ENCODE assay signal across 8 cellular contexts in the genomic region with DNA sequence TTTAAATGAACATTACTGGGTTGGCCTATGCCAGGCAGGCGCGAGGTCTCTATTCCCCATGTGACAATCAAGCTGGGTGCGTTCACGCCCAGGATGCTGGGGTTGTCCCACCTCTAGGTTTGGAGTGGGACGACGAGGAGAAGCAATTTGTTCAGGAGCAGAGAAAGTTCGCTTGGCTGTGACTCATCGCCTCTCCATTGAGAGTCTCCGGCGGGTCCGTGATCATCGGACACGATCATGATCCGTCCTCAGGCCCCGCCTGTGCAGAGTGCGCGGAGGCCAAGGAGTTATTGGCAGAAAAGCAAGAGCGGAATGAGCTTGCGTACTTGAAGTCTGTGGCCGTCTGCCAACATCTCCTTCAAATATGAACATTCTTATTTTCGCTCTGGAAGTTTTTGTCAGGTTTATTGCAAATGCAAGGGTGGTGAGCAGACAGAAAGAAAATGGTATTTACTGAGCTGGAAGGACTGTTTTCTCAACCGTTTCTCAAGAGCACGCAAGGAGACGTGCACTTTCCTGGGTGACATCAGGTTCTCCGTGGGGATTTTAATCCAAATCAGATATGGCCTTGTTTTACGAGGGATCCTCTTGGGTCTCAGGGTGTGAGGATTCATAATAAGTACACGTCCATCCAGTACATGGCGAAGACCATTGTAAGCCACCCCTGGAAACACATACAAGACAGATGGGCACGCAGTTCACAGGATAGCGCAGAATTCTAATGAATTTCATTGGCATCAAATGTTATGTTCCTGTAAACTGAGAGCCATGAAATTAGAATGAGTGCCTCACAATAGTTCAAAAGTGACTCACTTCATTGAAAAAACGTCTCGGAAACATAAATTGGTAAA.
A peak's percentile ranks its signal among the peaks of the same experiment; 100 is the strongest.
DNase-seq lines count a peak whose midpoint lies in the region; ATAC-seq and TF ChIP-seq lines count a peak whose summit lies in the region.

No MANE protein-coding gene starts in this region.

- POLR2A ChIA-PET in RWPE1 (lab: Yijun Ruan, JAX; ENCODE audit: low non-redundant PET): no interaction called here

- ATAC-seq in GM21825 (IDR thresholded peaks at IDR 0.05; ENCODE audit: unreplicated experiment) (no peak), HG02759 (IDR thresholded peaks at IDR 0.05; ENCODE audit: unreplicated experiment) (no peak)

- DNase-seq in DMS153 (lab: John Stamatoyannopoulos, UW): peak; percentile 28
- DNase-seq in RWPE1 (ENCODE audit: low spot score): peak; percentile 71
- DNase-seq in fibroblast of villous mesenchyme (ENCODE audit: low read depth): peak; percentile 99
- peak; percentile 96 for DNase-seq in retinal pigment epithelial cell (ENCODE audit: low read depth)
- no peak for DNase-seq in activated CD4-positive, CD25-positive, alpha-beta regulatory T cell (lab: John Stamatoyannopoulos, UW)
- DNase-seq in activated CD4-positive, alpha-beta T cell treated with anti-CD3 and anti-CD28 coated beads for 1 hour: no peak

- TF ChIP-seq CTCF in RWPE1 (conservative IDR thresholded peaks at IDR 0.05; ENCODE audit: low read depth) (no peak), fibroblast of villous mesenchyme (IDR thresholded peaks at IDR 0.05; ENCODE audit: insufficient read depth, low read depth, low read length) (no peak), retinal pigment epithelial cell (conservative IDR thresholded peaks at IDR 0.05; ENCODE audit: low read depth, low read length) (no peak)

- CTCF ChIA-PET in RWPE1 (lab: Yijun Ruan, JAX): interaction anchor here (0.7 to 1.4 kb wide), 2 partner anchors 12 to 645 kb away, joined by 3 to 6 read pairs; no protein-coding TSS in a partner anchor

- H3K27ac ChIP-seq in RWPE1: peak overlapping the region; percentile 94

- H3K4me3 ChIP-seq in fibroblast of villous mesenchyme (ENCODE audit: low read depth, low read length) (peak overlapping the region; percentile 41), retinal pigment epithelial cell (ENCODE audit: low read length) (peak overlapping the region; percentile 24)

Comparison
In these comparisons a context has a peak if more than half of its experiments do, and no peak if none do; other contexts are left out.
1. DNase-seq: peak in DMS153 (single experiment), RWPE1 (single experiment), fibroblast of villous mesenchyme (single experiment) and retinal pigment epithelial cell (single experiment); none in activated CD4-positive, CD25-positive, alpha-beta regulatory T cell (0 of 4) and activated CD4-positive, alpha-beta T cell treated with anti-CD3 and anti-CD28 coated beads for 1 hour (single experiment).